Comparison of ENCODE assay signal across 18 cellular contexts in genomic region chr11:86726118-86726748, GRCh38. TPM values are rescaled to one million over a fixed set of nuclear protein-coding genes. Genes with fewer than 3 reads are reported as not detected.
A peak's percentile ranks its signal among the peaks of the same experiment; 100 is the strongest.
DNase-seq lines count a peak whose midpoint lies in the region; ATAC-seq and TF ChIP-seq lines count a peak whose summit lies in the region.
"Had no signal": no experiment of that assay in that cellular context is flagged by ENCODE, and none has a peak within 500 bp of the region (broad histone marks: within the 10 kb centered on the region; RNA-seq: fewer than 3 reads in every experiment).

No MANE protein-coding gene starts in this region.

- H3K9me3 Mint-ChIP-seq in effector memory CD8-positive, alpha-beta T cell, result peaks cover 5 to 6% of the 10 kb centered on the region in 2 donors

- H3K4me1 Mint-ChIP-seq in effector memory CD8-positive, alpha-beta T cell (ENCODE audit: low read depth in 2 of 2), result no peaks in the 10 kb centered on the region
- H3K4me1 Mint-ChIP-seq in T-helper 17 cell, result no peaks in the 10 kb centered on the region
- H3K4me1 Mint-ChIP-seq: immature natural killer cell had no signal

- no peak for ATAC-seq in effector memory CD8-positive, alpha-beta T cell (replicated peaks)
- no peak for ATAC-seq in T-helper 17 cell

- no peak overlapping the region for H3K4me3 Mint-ChIP-seq in effector memory CD8-positive, alpha-beta T cell
- H3K4me3 Mint-ChIP-seq in T-helper 17 cell, result no peak overlapping the region
- H3K4me3 Mint-ChIP-seq: immature natural killer cell; T-helper 1 cell treated with Interleukin-12 subunit alpha and Interleukin-12 subunit beta and Interleukin-4 antibody, amounts not matched to agents 30 μg/mL and 1 μg/mL, for 36 hours had no signal

- no peak for TF ChIP-seq CTCF in GM10266 (IDR thresholded peaks at IDR 0.05; ENCODE audit: control insufficient read depth, insufficient read depth, low read depth, missing control alignments)

- no peaks in the 10 kb centered on the region for H3K9me3 ChIP-seq in T-helper 17 cell (ENCODE audit: control insufficient read depth, low read length, poor library complexity, severe bottlenecking)
- H3K9me3 ChIP-seq: neutrophil had no signal

- H3K36me3 Mint-ChIP-seq in effector memory CD8-positive, alpha-beta T cell (ENCODE audit: insufficient read depth), result peaks cover 4% of the 10 kb centered on the region
- H3K36me3 Mint-ChIP-seq in T-helper 17 cell (ENCODE audit: low read depth), result no peaks in the 10 kb centered on the region

- DNase-seq in Caki2 (ENCODE audit: low read depth), result peak; percentile 45
- peak; percentile 34 for DNase-seq in HPDE6-E6E7 (ENCODE audit: extremely low spot score)
- DNase-seq in SW 1271 (lab: John Stamatoyannopoulos, UW), result peak; percentile 60 to 88
- DNase-seq in iris pigment epithelial cell (ENCODE audit: low read depth), result peak; percentile 69
- DNase-seq in GM10266 (ENCODE audit: extremely low spot score), result no peak
- DNase-seq in effector memory CD8-positive, alpha-beta T cell, result no peak
- DNase-seq in NCI-H524 (lab: John Stamatoyannopoulos, UW), result no peak
- no peak for DNase-seq in T-helper 17 cell
- DNase-seq: activated CD4-positive, CD25-positive, alpha-beta regulatory T cell; activated gamma-delta T cell treated with Interleukin-2 at 50 U/mL for 16 hours; GF-D8; H7; immature natural killer cell; NCI-H2081 treated with DMSO at 0.1 percent for 48 hours; NCI-H69; retina had no signal

- H3K27ac Mint-ChIP-seq in effector memory CD8-positive, alpha-beta T cell, result no peak overlapping the region
- no peak overlapping the region for H3K27ac Mint-ChIP-seq in T-helper 17 cell
- H3K27ac Mint-ChIP-seq: immature natural killer cell; T-helper 1 cell treated with Interleukin-12 subunit alpha and Interleukin-12 subunit beta and Interleukin-4 antibody, amounts not matched to agents 30 μg/mL and 1 μg/mL, for 36 hours had no signal

- in situ Hi-C loops in Caki2 (cut with HindIII; ENCODE audit: low pct_unique_long_range_greater_than_20kb, low sequenced_read_pairs), result no loop called here

- H3K27me3 Mint-ChIP-seq in effector memory CD8-positive, alpha-beta T cell, result peaks cover 6 to 15% of the 10 kb centered on the region in 2 donors
- no peaks in the 10 kb centered on the region for H3K27me3 Mint-ChIP-seq in T-helper 17 cell

RNA-seq across cellular contexts. Expression of gene ME3, which starts 53.8 kb away (rescaled TPM):
- total RNA-seq in Caki2 (2014; rRNA removed; shearing (Covaris generic); ENCODE audit: low replicate concordance), result 6.5 and 8.9 TPM in 2 replicates
- 1 to 10 TPM; 2.7 to 3.3 TPM for total RNA-seq in T-helper 17 cell

Comparison
In these comparisons a context has a peak if more than half of its experiments do, and no peak if none do; other contexts are left out.
1. DNase-seq: peak in Caki2 (single experiment), HPDE6-E6E7 (single experiment), SW 1271 (2 of 2) and iris pigment epithelial cell (single experiment); none in GM10266 (single experiment), effector memory CD8-positive, alpha-beta T cell (0 of 3), NCI-H524 (0 of 2) and T-helper 17 cell (0 of 3).